ENCODE assay signal across 8 cellular contexts in genomic region chr14:102363182-102363952, GRCh38. TPM values are rescaled to one million over a fixed set of nuclear protein-coding genes. Genes with fewer than 3 reads are reported as not detected.
A peak's percentile ranks its signal among the peaks of the same experiment; 100 is the strongest.
DNase-seq lines count a peak whose midpoint lies in the region; ATAC-seq and TF ChIP-seq lines count a peak whose summit lies in the region.

No MANE protein-coding gene starts in this region.

- TF ChIP-seq EP300 in upper lobe of left lung (IDR thresholded peaks at IDR 0.05), result no peak

- TF ChIP-seq CTCF in nephron progenitor cell (IDR thresholded peaks at IDR 0.05) (no peak), upper lobe of left lung (IDR thresholded peaks at IDR 0.05) (no peak)

- 4 to 18% methylated on average over 7 to 44 of the region's 53 CpGs for WGBS in upper lobe of left lung, 2 donors

- H3K27ac ChIP-seq in KOPT-K1 (ENCODE audit: low read depth, low read length, poor library complexity, severe bottlenecking) (peak overlapping the region; percentile 72), upper lobe of left lung (peak overlapping the region; percentile 88 to 99 (median 93))

- peaks cover 1% of the 10 kb centered on the region for H3K36me3 Mint-ChIP-seq in nephron progenitor cell (ENCODE audit: low read depth)

- H3K4me3 Mint-ChIP-seq in nephron progenitor cell, result no peak overlapping the region

- peak overlapping the region; percentile 63 to 92 (median 81) for H3K4me3 ChIP-seq in upper lobe of left lung

- no peaks in the 10 kb centered on the region for H3K27me3 Mint-ChIP-seq in nephron progenitor cell (ENCODE audit: low read depth, poor library complexity)

- ATAC-seq in GM21723 (IDR thresholded peaks at IDR 0.05; ENCODE audit: unreplicated experiment), result peak; percentile 29
- ATAC-seq in upper lobe of left lung (ENCODE audit: low FRiP score in 2 of 2), result peak; percentile 9 to 74

- no peaks in the 10 kb centered on the region for H3K9me3 Mint-ChIP-seq in nephron progenitor cell

- peak overlapping the region; percentile 31 for H3K27ac Mint-ChIP-seq in nephron progenitor cell

- H3K9me3 ChIP-seq in KOPT-K1 (ENCODE audit: insufficient read depth, low read length, poor library complexity, severe bottlenecking) (no peaks in the 10 kb centered on the region), upper lobe of left lung (no peaks in the 10 kb centered on the region)

- H3K36me3 ChIP-seq in KOPT-K1 (ENCODE audit: insufficient read depth, low read length) (peaks cover 4% of the 10 kb centered on the region; the same call in 1 of the 2 replicates), upper lobe of left lung (peaks cover 0 to 11% (median 4%) of the 10 kb centered on the region in 4 donors)

- H3K4me1 Mint-ChIP-seq in nephron progenitor cell, result peaks cover 15% of the 10 kb centered on the region

- peaks cover 17 to 20% (median 20%) of the 10 kb centered on the region in 4 donors for H3K4me1 ChIP-seq in upper lobe of left lung

- H3K27me3 ChIP-seq in upper lobe of left lung, result no peaks in the 10 kb centered on the region

- peak in 1 of 4 donors; percentile 14 for TF ChIP-seq POLR2A in upper lobe of left lung (IDR thresholded peaks at IDR 0.05)

- DNase-seq in GM04504 (ENCODE audit: low read depth) (peak; percentile 12), fibroblast of peridontal ligament (ENCODE audit: extremely low read depth) (peak; percentile 30), nephron progenitor cell (no peak), upper lobe of left lung (peak; percentile 39 to 94), NK-92 (lab: John Stamatoyannopoulos, UW; ENCODE audit: unreplicated experiment) (no peak)
- DNase-seq in activated CD8-positive, alpha-beta memory T cell treated with anti-CD3 and anti-CD28 coated beads, Interleukin-2, amount 50 U/mL, for 4 hours, result peak; percentile 37

RNA-seq across cellular contexts. Expression of gene TECPR2, which starts 0.6 kb away (rescaled TPM):
- total RNA-seq in upper lobe of left lung, result 10 to 100 TPM; 16.3 to 71.2 (median 24.6) TPM

RNA-seq across cellular contexts. Expression of gene CINP, which starts 0.7 kb away (rescaled TPM):
- total RNA-seq in upper lobe of left lung, result 10 to 100 TPM; 13.6 to 37.7 (median 31.1) TPM

RNA-seq across cellular contexts. Expression of gene ZNF839, which starts 43.8 kb away (rescaled TPM):
- 10 to 100 TPM in 4 of 6 donors, 1 to 10 TPM in 2; 8.7 to 37.7 (median 14.1) TPM for total RNA-seq in upper lobe of left lung

RNA-seq across cellular contexts. Expression of gene MOK, which starts 58.4 kb away (rescaled TPM):
- total RNA-seq in upper lobe of left lung, result 10 to 100 TPM in 5 of 6 donors, 1 to 10 TPM in 1; 8.8 to 66.0 (median 29.4) TPM

Comparison
In these comparisons a context has a peak if more than half of its experiments do, and no peak if none do; other contexts are left out.
1. DNase-seq: peak in GM04504 (single experiment), activated CD8-positive, alpha-beta memory T cell treated with anti-CD3 and anti-CD28 coated beads, Interleukin-2, amount 50 U/mL, for 4 hours (single experiment), fibroblast of peridontal ligament (single experiment) and upper lobe of left lung (2 of 2); none in nephron progenitor cell (single experiment) and NK-92 (single experiment).